In the genomic region with DNA sequence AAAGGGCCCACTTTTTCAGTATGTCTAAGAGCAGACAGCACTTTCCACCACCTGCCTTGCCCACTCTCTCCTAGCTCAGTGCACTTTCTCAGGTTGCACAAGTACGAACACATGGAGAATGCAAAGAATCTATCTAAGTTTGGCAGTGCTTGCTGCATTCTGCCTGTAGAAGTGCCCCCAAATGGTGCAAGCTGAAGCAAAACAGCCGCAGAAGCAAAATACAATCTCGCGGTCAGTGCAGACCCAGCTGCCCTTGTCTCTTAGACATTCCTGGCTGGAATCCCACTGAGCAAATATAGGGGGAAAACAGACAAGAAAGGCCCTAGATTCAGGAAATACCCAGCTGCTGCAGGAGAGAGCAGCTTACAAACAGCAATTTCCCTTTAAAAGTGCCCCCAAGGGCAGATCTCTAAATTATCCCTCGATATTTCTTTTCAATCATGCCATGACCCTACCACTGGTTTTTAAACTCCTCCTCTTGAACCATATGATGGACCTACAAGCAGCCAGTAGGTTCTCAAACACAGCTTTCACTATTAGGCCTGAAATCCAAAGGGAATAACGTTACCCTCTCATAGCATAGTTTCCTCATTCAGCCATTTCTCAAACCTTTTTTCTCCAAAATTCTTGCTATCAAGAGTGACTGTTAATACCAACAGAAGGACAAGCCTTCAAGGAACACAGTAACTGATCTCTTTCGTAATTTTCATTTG, we compare ENCODE assay signal across 1 cellular context.
TF ChIP-seq lines count a peak whose summit lies in the region.

No MANE protein-coding gene starts in this region.

TF ChIP-seq in HepG2, 621 proteins besides CTCF, POLR2A, EP300 and RAD21 (continued from another document):
- TF ChIP-seq, protein P1, sequence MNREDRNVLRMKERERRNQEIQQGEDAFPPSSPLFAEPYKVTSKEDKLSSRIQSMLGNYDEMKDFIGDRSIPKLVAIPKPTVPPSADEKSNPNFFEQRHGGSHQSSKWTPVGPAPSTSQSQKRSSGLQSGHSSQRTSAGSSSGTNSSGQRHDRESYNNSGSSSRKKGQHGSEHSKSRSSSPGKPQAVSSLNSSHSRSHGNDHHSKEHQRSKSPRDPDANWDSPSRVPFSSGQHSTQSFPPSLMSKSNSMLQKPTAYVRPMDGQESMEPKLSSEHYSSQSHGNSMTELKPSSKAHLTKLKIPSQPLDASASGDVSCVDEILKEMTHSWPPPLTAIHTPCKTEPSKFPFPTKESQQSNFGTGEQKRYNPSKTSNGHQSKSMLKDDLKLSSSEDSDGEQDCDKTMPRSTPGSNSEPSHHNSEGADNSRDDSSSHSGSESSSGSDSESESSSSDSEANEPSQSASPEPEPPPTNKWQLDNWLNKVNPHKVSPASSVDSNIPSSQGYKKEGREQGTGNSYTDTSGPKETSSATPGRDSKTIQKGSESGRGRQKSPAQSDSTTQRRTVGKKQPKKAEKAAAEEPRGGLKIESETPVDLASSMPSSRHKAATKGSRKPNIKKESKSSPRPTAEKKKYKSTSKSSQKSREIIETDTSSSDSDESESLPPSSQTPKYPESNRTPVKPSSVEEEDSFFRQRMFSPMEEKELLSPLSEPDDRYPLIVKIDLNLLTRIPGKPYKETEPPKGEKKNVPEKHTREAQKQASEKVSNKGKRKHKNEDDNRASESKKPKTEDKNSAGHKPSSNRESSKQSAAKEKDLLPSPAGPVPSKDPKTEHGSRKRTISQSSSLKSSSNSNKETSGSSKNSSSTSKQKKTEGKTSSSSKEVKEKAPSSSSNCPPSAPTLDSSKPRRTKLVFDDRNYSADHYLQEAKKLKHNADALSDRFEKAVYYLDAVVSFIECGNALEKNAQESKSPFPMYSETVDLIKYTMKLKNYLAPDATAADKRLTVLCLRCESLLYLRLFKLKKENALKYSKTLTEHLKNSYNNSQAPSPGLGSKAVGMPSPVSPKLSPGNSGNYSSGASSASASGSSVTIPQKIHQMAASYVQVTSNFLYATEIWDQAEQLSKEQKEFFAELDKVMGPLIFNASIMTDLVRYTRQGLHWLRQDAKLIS (CRISPR knock-in tag; IDR thresholded peaks at IDR 0.05), result no peak
- TF ChIP-seq, protein P2, sequence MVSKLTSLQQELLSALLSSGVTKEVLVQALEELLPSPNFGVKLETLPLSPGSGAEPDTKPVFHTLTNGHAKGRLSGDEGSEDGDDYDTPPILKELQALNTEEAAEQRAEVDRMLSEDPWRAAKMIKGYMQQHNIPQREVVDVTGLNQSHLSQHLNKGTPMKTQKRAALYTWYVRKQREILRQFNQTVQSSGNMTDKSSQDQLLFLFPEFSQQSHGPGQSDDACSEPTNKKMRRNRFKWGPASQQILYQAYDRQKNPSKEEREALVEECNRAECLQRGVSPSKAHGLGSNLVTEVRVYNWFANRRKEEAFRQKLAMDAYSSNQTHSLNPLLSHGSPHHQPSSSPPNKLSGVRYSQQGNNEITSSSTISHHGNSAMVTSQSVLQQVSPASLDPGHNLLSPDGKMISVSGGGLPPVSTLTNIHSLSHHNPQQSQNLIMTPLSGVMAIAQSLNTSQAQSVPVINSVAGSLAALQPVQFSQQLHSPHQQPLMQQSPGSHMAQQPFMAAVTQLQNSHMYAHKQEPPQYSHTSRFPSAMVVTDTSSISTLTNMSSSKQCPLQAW (CRISPR knock-in tag; IDR thresholded peaks at IDR 0.05), result no peak
